ENCODE assay signal across 15 cellular contexts in the genomic region with DNA sequence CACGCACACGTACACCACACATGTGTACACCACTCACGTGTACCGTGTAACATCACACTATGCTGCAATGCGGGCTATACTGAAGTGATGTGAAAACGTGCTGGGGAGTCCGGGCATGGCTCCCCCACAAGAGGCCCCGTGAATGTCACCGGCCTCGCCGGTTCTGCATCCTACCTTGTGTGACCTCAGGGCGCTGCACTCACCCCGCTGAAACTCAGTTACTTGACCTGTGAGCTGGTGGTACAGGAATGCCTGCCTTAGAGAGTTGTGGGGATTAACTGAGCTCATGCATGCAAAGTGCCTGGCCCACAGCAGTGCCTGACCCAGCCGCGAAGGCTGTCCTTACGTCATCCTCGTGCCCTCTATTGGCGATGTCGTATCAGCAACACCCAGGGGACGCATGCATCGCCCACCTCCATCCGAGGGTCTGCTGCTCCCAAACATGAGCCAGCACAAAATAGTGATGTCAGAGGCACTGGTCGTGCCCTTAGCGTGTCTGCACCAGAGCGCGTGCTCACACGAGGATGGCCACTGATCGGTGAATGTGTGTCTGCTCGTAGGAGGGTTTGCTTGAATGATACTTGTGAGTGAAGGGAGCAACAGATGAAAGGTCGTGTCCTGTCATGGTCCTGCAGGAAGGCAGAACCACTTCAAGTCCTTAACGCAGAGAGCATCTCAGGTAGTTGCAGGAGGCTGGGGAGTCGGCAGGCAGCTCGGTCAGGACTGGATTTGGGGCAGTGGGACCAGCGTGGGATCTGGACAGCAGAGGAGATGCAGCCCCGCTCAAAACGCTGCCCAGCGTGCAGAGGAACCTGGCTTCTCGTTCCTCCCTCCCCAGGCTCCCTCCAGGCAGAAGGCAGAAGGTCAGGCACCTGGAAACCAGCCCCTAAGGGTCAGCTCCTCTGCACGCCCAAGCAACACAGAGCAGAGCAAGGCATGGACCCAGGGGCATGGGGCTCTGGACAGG.
A peak's percentile ranks its signal among the peaks of the same experiment; 100 is the strongest.
DNase-seq lines count a peak whose midpoint lies in the region; ATAC-seq, FAIRE-seq and TF ChIP-seq lines count a peak whose summit lies in the region.
"Had no signal": no experiment of that assay in that cellular context is flagged by ENCODE, and none has a peak within 500 bp of the region (broad histone marks: within the 10 kb centered on the region; RNA-seq: fewer than 3 reads in every experiment).

No MANE protein-coding gene starts in this region.

- H3K4me1 ChIP-seq in esophagus muscularis mucosa (peaks cover 0 to 9% (median 2%) of the 10 kb centered on the region in 4 donors), neuronal stem cell (ENCODE audit: control insufficient read depth in 2 of 2, insufficient read depth in 1 of 2, low read depth in 1 of 2, low read length in 2 of 2) (peaks cover 8 to 9% of the 10 kb centered on the region in 2 donors)
- H3K4me1 ChIP-seq: BLaER1 treated with 17β-estradiol and CSF1 and Interleukin-3, amounts not matched to agents 10 nM and 100 nM had no signal

- H3K23ac ChIP-seq in neuronal stem cell (ENCODE audit: low read depth, low read length, poor library complexity) = no peak overlapping the region

- H2BK15ac ChIP-seq in neuronal stem cell (ENCODE audit: low read length) = no peak overlapping the region

- H3K36me3 Mint-ChIP-seq in activated CD8-positive, alpha-beta memory T cell treated with anti-CD3 and anti-CD28 coated beads, Interleukin-2, amount 10 ng/mL, durations not matched to agents 7 days and 5 days = no peaks in the 10 kb centered on the region
- no peaks in the 10 kb centered on the region for H3K36me3 Mint-ChIP-seq in activated T-helper 1 cell treated with anti-CD3 and anti-CD28 coated beads, Interleukin-12 subunit alpha, Interleukin-12 subunit beta, Interleukin-2, Interleukin-4 antibody, amounts not matched to agents 30 ng/mL and 10 ng/mL and 1 ng/mL, durations not matched to agents 14 hours and 24 hours and 36 hours (ENCODE audit: low read depth)

- H3K27me3 Mint-ChIP-seq in activated CD8-positive, alpha-beta memory T cell treated with anti-CD3 and anti-CD28 coated beads, Interleukin-2, amount 10 ng/mL, durations not matched to agents 7 days and 5 days = no peaks in the 10 kb centered on the region
- no peaks in the 10 kb centered on the region for H3K27me3 Mint-ChIP-seq in activated T-helper 1 cell treated with anti-CD3 and anti-CD28 coated beads, Interleukin-12 subunit alpha, Interleukin-12 subunit beta, Interleukin-2, Interleukin-4 antibody, amounts not matched to agents 30 ng/mL and 10 ng/mL and 1 ng/mL, durations not matched to agents 14 hours and 24 hours and 36 hours (ENCODE audit: insufficient read depth)

- H3K18ac ChIP-seq in neuronal stem cell (ENCODE audit: low read length) = peak overlapping the region; percentile 76

- H3K9ac ChIP-seq in neuronal stem cell (ENCODE audit: low read depth, low read length, poor library complexity) = no peak overlapping the region
- H3K9ac ChIP-seq: BLaER1 treated with 17β-estradiol and CSF1 and Interleukin-3, amounts not matched to agents 10 nM and 100 nM had no signal

- H3K9me3 ChIP-seq in esophagus muscularis mucosa = no peaks in the 10 kb centered on the region
- H3K9me3 ChIP-seq in neuronal stem cell (replicated peaks in 1 of 2; ENCODE audit: control insufficient read depth in 2 of 2, insufficient read depth in 1 of 2, low read depth in 1 of 2, low read length in 2 of 2) = no peaks in the 10 kb centered on the region
- H3K9me3 ChIP-seq: BLaER1 treated with 17β-estradiol and CSF1 and Interleukin-3, amounts not matched to agents 10 nM and 100 nM had no signal

- no peak overlapping the region for H2BK120ac ChIP-seq in neuronal stem cell (ENCODE audit: low read depth, low read length)

- TF ChIP-seq EP300 in esophagus muscularis mucosa (IDR thresholded peaks at IDR 0.05) = no peak

- no peak for TF ChIP-seq POLR2A in esophagus muscularis mucosa (IDR thresholded peaks at IDR 0.05; ENCODE audit: low read depth)
- TF ChIP-seq POLR2A in erythroblast (IDR thresholded peaks at IDR 0.05; ENCODE audit: low read length) = no peak

- no peak for TF ChIP-seq CTCF in esophagus muscularis mucosa (IDR thresholded peaks at IDR 0.05)

- H3K36me3 ChIP-seq in esophagus muscularis mucosa = no peaks in the 10 kb centered on the region
- H3K36me3 ChIP-seq in neuronal stem cell (replicated peaks in 1 of 2; ENCODE audit: control insufficient read depth in 2 of 2, insufficient read depth in 2 of 2, low read length in 2 of 2) = no peaks in the 10 kb centered on the region
- H3K36me3 ChIP-seq: BLaER1 treated with 17β-estradiol and CSF1 and Interleukin-3, amounts not matched to agents 10 nM and 100 nM had no signal

- H3K4me1 Mint-ChIP-seq in activated CD8-positive, alpha-beta memory T cell treated with anti-CD3 and anti-CD28 coated beads, Interleukin-2, amount 10 ng/mL, durations not matched to agents 7 days and 5 days = no peaks in the 10 kb centered on the region
- no peaks in the 10 kb centered on the region for H3K4me1 Mint-ChIP-seq in activated T-helper 1 cell treated with anti-CD3 and anti-CD28 coated beads, Interleukin-12 subunit alpha, Interleukin-12 subunit beta, Interleukin-2, Interleukin-4 antibody, amounts not matched to agents 30 ng/mL and 10 ng/mL and 1 ng/mL, durations not matched to agents 14 hours and 24 hours and 36 hours (ENCODE audit: low read depth)

- H2AFZ ChIP-seq in neuronal stem cell (ENCODE audit: low read length) = no peak overlapping the region

- H4K91ac ChIP-seq in neuronal stem cell (ENCODE audit: low read depth, low read length, poor library complexity) = peak overlapping the region; percentile 7

- intact Hi-C loops in esophagus muscularis mucosa (cut with DNase I) = no loop called here
- intact Hi-C loops in activated T-helper 1 cell treated with anti-CD3 and anti-CD28 coated beads, Interleukin-12 subunit alpha, Interleukin-12 subunit beta, Interleukin-2, Interleukin-4 antibody, amounts not matched to agents 30 ng/mL and 10 ng/mL and 1 ng/mL, durations not matched to agents 14 hours and 24 hours and 36 hours (cut with micrococcal nuclease) = no loop called here

- H3K4me2 ChIP-seq in neuronal stem cell (ENCODE audit: insufficient read depth, low read length, poor library complexity, severe bottlenecking) = no peak overlapping the region
- H3K4me2 ChIP-seq: BLaER1 treated with 17β-estradiol and CSF1 and Interleukin-3, amounts not matched to agents 10 nM and 100 nM had no signal

- peak overlapping the region; percentile 0 for H2BK12ac ChIP-seq in neuronal stem cell (ENCODE audit: low read length)

- H2BK5ac ChIP-seq in neuronal stem cell (ENCODE audit: low read length) = no peak overlapping the region

- no peaks in the 10 kb centered on the region for H3K9me3 Mint-ChIP-seq in activated CD8-positive, alpha-beta memory T cell treated with anti-CD3 and anti-CD28 coated beads, Interleukin-2, amount 10 ng/mL, durations not matched to agents 7 days and 5 days (ENCODE audit: low read depth)
- no peaks in the 10 kb centered on the region for H3K9me3 Mint-ChIP-seq in activated T-helper 1 cell treated with anti-CD3 and anti-CD28 coated beads, Interleukin-12 subunit alpha, Interleukin-12 subunit beta, Interleukin-2, Interleukin-4 antibody, amounts not matched to agents 30 ng/mL and 10 ng/mL and 1 ng/mL, durations not matched to agents 14 hours and 24 hours and 36 hours

- H2AK5ac ChIP-seq in neuronal stem cell (ENCODE audit: low read depth, low read length) = peak overlapping the region; percentile 9

- no peak overlapping the region for H3K4me3 Mint-ChIP-seq in activated CD8-positive, alpha-beta memory T cell treated with anti-CD3 and anti-CD28 coated beads, Interleukin-2, amount 10 ng/mL, durations not matched to agents 7 days and 5 days
- H3K4me3 Mint-ChIP-seq in activated T-helper 1 cell treated with anti-CD3 and anti-CD28 coated beads, Interleukin-12 subunit alpha, Interleukin-12 subunit beta, Interleukin-2, Interleukin-4 antibody, amounts not matched to agents 30 ng/mL and 10 ng/mL and 1 ng/mL, durations not matched to agents 14 hours and 24 hours and 36 hours = no peak overlapping the region

- no peak overlapping the region for H3K27ac Mint-ChIP-seq in activated CD8-positive, alpha-beta memory T cell treated with anti-CD3 and anti-CD28 coated beads, Interleukin-2, amount 10 ng/mL, durations not matched to agents 7 days and 5 days
- H3K27ac Mint-ChIP-seq in activated T-helper 1 cell treated with anti-CD3 and anti-CD28 coated beads, Interleukin-12 subunit alpha, Interleukin-12 subunit beta, Interleukin-2, Interleukin-4 antibody, amounts not matched to agents 30 ng/mL and 10 ng/mL and 1 ng/mL, durations not matched to agents 14 hours and 24 hours and 36 hours = no peak overlapping the region

- no peak overlapping the region for H4K8ac ChIP-seq in neuronal stem cell (ENCODE audit: low read depth, low read length)

- CTCF ChIA-PET in activated CD8-positive, alpha-beta memory T cell treated with anti-CD3 and anti-CD28 coated beads, Interleukin-2, amount 10 ng/mL, durations not matched to agents 7 days and 5 days (lab: Charles Lee) = no interaction called here

- FAIRE-seq in urothelium cell line (lab: Jason Lieb, UNC) = peak; percentile 44

- H3K14ac ChIP-seq in neuronal stem cell (ENCODE audit: low read length) = peak overlapping the region; percentile 12

- no peak overlapping the region for H3K4ac ChIP-seq in neuronal stem cell (ENCODE audit: low read length)

- H3K27ac ChIP-seq in esophagus muscularis mucosa (replicated peaks in 1 of 4) (no peak overlapping the region), neuronal stem cell (replicated peaks; ENCODE audit: low read length) (no peak overlapping the region)
- H3K27ac ChIP-seq: BLaER1 treated with 17β-estradiol and CSF1 and Interleukin-3, amounts not matched to agents 10 nM and 100 nM had no signal

- H3K27me3 ChIP-seq in esophagus muscularis mucosa (peaks cover 0 to 30% (median 0%) of the 10 kb centered on the region in 4 donors), neuronal stem cell (ENCODE audit: control insufficient read depth in 3 of 3, insufficient read depth in 3 of 3, low read depth in 1 of 3, low read length in 3 of 3) (no peaks in the 10 kb centered on the region)
- H3K27me3 ChIP-seq: BLaER1 treated with 17β-estradiol and CSF1 and Interleukin-3, amounts not matched to agents 10 nM and 100 nM had no signal

- H3K4me3 ChIP-seq in esophagus muscularis mucosa (no peak overlapping the region), neuronal stem cell (ENCODE audit: low read length in 2 of 2) (no peak overlapping the region)
- H3K4me3 ChIP-seq: BLaER1 treated with 17β-estradiol and CSF1 and Interleukin-3, amounts not matched to agents 10 nM and 100 nM had no signal

- DNase-seq in activated CD8-positive, alpha-beta memory T cell treated with anti-CD3 and anti-CD28 coated beads, Interleukin-2, amount 10 ng/mL, durations not matched to agents 7 days and 5 days = peak; percentile 36
- no peak for DNase-seq in activated CD8-positive, alpha-beta memory T cell treated with anti-CD3 and anti-CD28 coated beads, Interleukin-2, amount 50 U/mL, for 4 hours
- peak; percentile 87 for DNase-seq in esophagus muscularis mucosa (ENCODE audit: extremely low spot score)
- DNase-seq in neuronal stem cell (ENCODE audit: low spot score) = no peak
- DNase-seq in urothelium cell line (ENCODE audit: low spot score) = no peak
- DNase-seq in activated T-helper 1 cell treated with anti-CD3 and anti-CD28 coated beads, Interleukin-12 subunit alpha, Interleukin-12 subunit beta, Interleukin-2, Interleukin-4 antibody, amounts not matched to agents 30 ng/mL and 10 ng/mL and 1 ng/mL, durations not matched to agents 14 hours and 24 hours and 36 hours (ENCODE audit: low spot score) = no peak
- DNase-seq in erythroblast (lab: John Stamatoyannopoulos, UW) = no peak
- no peak for DNase-seq in GM19238 (ENCODE audit: insufficient read length, low spot score)
- DNase-seq: 8988T, HCEC 1CT, IMR-90, NCI-H2081, NCI-H524, SHP77 treated with DMSO at 0.1 percent for 48 hours had no signal

- ATAC-seq in activated CD8-positive, alpha-beta memory T cell treated with anti-CD3 and anti-CD28 coated beads, Interleukin-2, amount 10 ng/mL, durations not matched to agents 7 days and 5 days = no peak

- no peaks in the 10 kb centered on the region for H3K79me1 ChIP-seq in neuronal stem cell (ENCODE audit: low read depth, low read length)

- 85% methylated on average over 30 of the region's 39 CpGs for WGBS in esophagus muscularis mucosa
- no CpG with 5 or more reads among the region's 39 CpGs for WGBS in neuronal stem cell (ENCODE audit: extremely low coverage in 2 of 2, insufficient read length in 2 of 2, insufficient replicate concordance in 1 of 2), 2 donors

Comparison
In these comparisons a context has a peak if more than half of its experiments do, and no peak if none do; other contexts are left out.
1. DNase-seq: peak in activated CD8-positive, alpha-beta memory T cell treated with anti-CD3 and anti-CD28 coated beads, Interleukin-2, amount 10 ng/mL, durations not matched to agents 7 days and 5 days (single experiment) and esophagus muscularis mucosa (single experiment); none in activated CD8-positive, alpha-beta memory T cell treated with anti-CD3 and anti-CD28 coated beads, Interleukin-2, amount 50 U/mL, for 4 hours (single experiment), neuronal stem cell (single experiment), urothelium cell line (single experiment), activated T-helper 1 cell treated with anti-CD3 and anti-CD28 coated beads, Interleukin-12 subunit alpha, Interleukin-12 subunit beta, Interleukin-2, Interleukin-4 antibody, amounts not matched to agents 30 ng/mL and 10 ng/mL and 1 ng/mL, durations not matched to agents 14 hours and 24 hours and 36 hours (single experiment), erythroblast (0 of 2) and GM19238 (single experiment).